In the genomic region with DNA sequence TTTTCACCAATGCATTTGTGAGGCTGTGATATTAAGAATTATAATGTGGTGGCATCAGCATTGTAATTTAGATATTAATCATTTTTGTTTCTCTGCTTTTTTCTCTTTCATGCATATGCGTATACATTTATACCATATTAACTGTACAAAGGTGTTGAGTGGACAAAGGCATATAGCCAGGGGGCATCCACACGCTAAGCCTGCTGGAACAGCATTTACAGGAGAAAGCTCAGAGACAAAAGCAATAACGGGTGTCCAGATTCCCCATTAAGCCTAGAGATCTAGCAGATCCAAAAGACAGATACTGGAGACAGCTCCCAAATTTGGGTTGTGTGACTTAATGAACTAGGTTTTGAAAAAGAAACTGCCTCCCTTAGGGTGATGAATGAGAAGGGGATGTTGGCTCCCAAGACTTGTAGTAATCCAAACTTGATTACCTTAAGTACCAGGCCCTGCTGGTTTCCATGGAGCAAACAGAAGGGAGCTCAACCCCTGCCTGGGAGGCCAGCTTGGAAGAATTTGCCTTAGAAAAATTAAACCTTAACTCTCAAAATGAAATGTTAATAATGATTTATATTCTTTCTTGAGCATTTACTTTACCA, we compare ENCODE assay signal across 21 cellular contexts.
DNase-seq lines count a peak whose midpoint lies in the region; ATAC-seq, FAIRE-seq and TF ChIP-seq lines count a peak whose summit lies in the region.
"Had no signal": no experiment of that assay in that cellular context is flagged by ENCODE, and none has a peak within 500 bp of the region (broad histone marks: within the 10 kb centered on the region; RNA-seq: fewer than 3 reads in every experiment).

No MANE protein-coding gene starts in this region.

- ATAC-seq in HG02885 (IDR thresholded peaks at IDR 0.05; ENCODE audit: poor library complexity, unreplicated experiment) (no peak), GM18520 (IDR thresholded peaks at IDR 0.05; ENCODE audit: unreplicated experiment) (no peak)

- intact Hi-C loops in Caco-2 (cut with micrococcal nuclease; ENCODE audit: unreplicated experiment): no loop called here

- no peak overlapping the region for H2AFZ ChIP-seq in H1 (ENCODE audit: low read length)

- BruUV-seq in Caco-2 (replicated peaks; lab: Mats Ljungman, UMichigan): no TSS peak

- no peak for TF ChIP-seq EP300 in H1 (IDR thresholded peaks at IDR 0.05; ENCODE audit: borderline replicate concordance in 1 of 2, low read depth in 2 of 2, low read length in 2 of 2)

- H3K27ac Mint-ChIP-seq in Caco-2 (ENCODE audit: unreplicated experiment): no peak overlapping the region
- H3K27ac Mint-ChIP-seq: CD4-positive, alpha-beta memory T cell had no signal

- no peak overlapping the region for H2BK20ac ChIP-seq in H1 (ENCODE audit: low read length)

- no peak overlapping the region for H2BK120ac ChIP-seq in H1 (replicated peaks; ENCODE audit: low read depth, low read length)

- no peaks in the 10 kb centered on the region for H3K36me3 ChIP-seq in H1 (ENCODE audit: control insufficient read depth in 2 of 4, insufficient read depth in 4 of 4, low read length in 3 of 4)
- H3K36me3 ChIP-seq in mesodermal cell (ENCODE audit: control insufficient read depth, insufficient read depth, low read length): no peaks in the 10 kb centered on the region
- H3K36me3 ChIP-seq in Caco-2 (ENCODE audit: control insufficient read depth, insufficient read depth, low read length): no peaks in the 10 kb centered on the region

- peaks cover 3% of the 10 kb centered on the region for H3K27me3 Mint-ChIP-seq in Caco-2 (ENCODE audit: insufficient read depth, unreplicated experiment)
- H3K27me3 Mint-ChIP-seq: CD4-positive, alpha-beta memory T cell had no signal

- H3K9me3 ChIP-seq in H1 (ENCODE audit: insufficient read depth in 2 of 2, low read depth in 1 of 2, low read length in 1 of 2) (no peaks in the 10 kb centered on the region), mesodermal cell (ENCODE audit: control insufficient read depth, low read length) (no peaks in the 10 kb centered on the region), Caco-2 (no peaks in the 10 kb centered on the region)

- no peak for TF ChIP-seq RAD21 in H1 (IDR thresholded peaks at IDR 0.05 in 1 of 2, conservative IDR thresholded peaks at IDR 0.05 in 1 of 2; ENCODE audit: low read depth in 2 of 2, low read length in 2 of 2)

- CTCF ChIA-PET in H1 (lab: Charles Lee; ENCODE audit: partially characterized antibody): interaction anchor here (0.8 to 1.4 kb wide), 2 partner anchors 10 to 20 kb away, joined by 3 to 4 read pairs; no protein-coding TSS in a partner anchor
- CTCF ChIA-PET in Caco-2 (lab: Charles Lee): no interaction called here

- no peak overlapping the region for H3K18ac ChIP-seq in H1 (ENCODE audit: extremely low read depth, low read length)

- H3K36me3 Mint-ChIP-seq in Caco-2 (ENCODE audit: insufficient read depth, unreplicated experiment): no peaks in the 10 kb centered on the region
- H3K36me3 Mint-ChIP-seq: CD4-positive, alpha-beta memory T cell had no signal

- no peak overlapping the region for H4K5ac ChIP-seq in H1 (ENCODE audit: insufficient read length, low read depth, low read length)

- no peak overlapping the region for H2AK5ac ChIP-seq in H1 (ENCODE audit: low read depth, low read length)

- no peak overlapping the region for H3K27ac ChIP-seq in H1 (ENCODE audit: low read depth, low read length)
- H3K27ac ChIP-seq in mesodermal cell (ENCODE audit: low read depth, low read length, severe bottlenecking): peak overlapping the region; percentile 44
- H3K27ac ChIP-seq: KMS-11 had no signal

- POLR2A ChIA-PET in H1 (lab: Charles Lee; ENCODE audit: partially characterized antibody) (no interaction called here), Caco-2 (lab: Charles Lee) (no interaction called here)

- H2BK12ac ChIP-seq in H1 (ENCODE audit: low read depth, low read length): no peak overlapping the region

- no peak overlapping the region for H3K4me3 Mint-ChIP-seq in Caco-2 (ENCODE audit: unreplicated experiment)
- H3K4me3 Mint-ChIP-seq: CD4-positive, alpha-beta memory T cell had no signal

- H3K23ac ChIP-seq in H1 (ENCODE audit: insufficient read length): no peak overlapping the region

- H3K4me1 Mint-ChIP-seq in Caco-2 (ENCODE audit: low read depth, unreplicated experiment): peaks cover 8% of the 10 kb centered on the region
- H3K4me1 Mint-ChIP-seq: CD4-positive, alpha-beta memory T cell had no signal

- DNase-seq in DMS114 treated with DMSO at 0.1 percent for 48 hours (lab: John Stamatoyannopoulos, UW; ENCODE audit: unreplicated experiment) (peak; percentile 80), NCI-H69 (lab: John Stamatoyannopoulos, UW) (peak; percentile 80), H1 (ENCODE audit: low read depth in 1 of 2, low spot score in 2 of 2) (peak in 1 of 2 experiments; percentile 13), NCI-H2029 treated with DMSO at 0.1 percent for 48 hours (lab: John Stamatoyannopoulos, UW) (no peak), Caco-2 (no peak)
- DNase-seq: Calu3; CD4-positive, alpha-beta memory T cell; DMS53; EL; GOT3; MV-4-11; NCI-H187; NCI-H345; NCI-H526; OCI-M1; SHP77 treated with DMSO at 0.1 percent for 48 hours had no signal

- no peaks in the 10 kb centered on the region for H4K20me1 ChIP-seq in H1 (replicated peaks in 1 of 2; ENCODE audit: control insufficient read depth in 1 of 2, insufficient read depth in 2 of 2, low read length in 2 of 2)

- H3K27me3 ChIP-seq in H1 (replicated peaks in 1 of 4; ENCODE audit: control insufficient read depth in 3 of 4, extremely low read depth in 1 of 4, insufficient read depth in 3 of 4, low read length in 3 of 4) (no peaks in the 10 kb centered on the region), Caco-2 (replicated peaks; ENCODE audit: control insufficient read depth, insufficient read depth, low read length) (no peaks in the 10 kb centered on the region)

- no peak for TF ChIP-seq POLR2A in H1 (IDR thresholded peaks at IDR 0.05; ENCODE audit: control extremely low read depth in 1 of 2, low read depth in 2 of 2, low read length in 2 of 2)

- no peak overlapping the region for H4K91ac ChIP-seq in H1 (replicated peaks; ENCODE audit: insufficient read length, low read length)

- no peak overlapping the region for H3K9ac ChIP-seq in H1 (replicated peaks in 1 of 4; ENCODE audit: extremely low read depth in 1 of 4, low read depth in 3 of 4, low read length in 3 of 4)
- H3K9ac ChIP-seq: KMS-11 had no signal

- FAIRE-seq in H1 (lab: Jason Lieb, UNC): peak; percentile 57
- FAIRE-seq: GM12891 had no signal

- H2BK15ac ChIP-seq in H1 (ENCODE audit: low read length): no peak overlapping the region

- no peak overlapping the region for H4K8ac ChIP-seq in H1 (ENCODE audit: extremely low read depth, insufficient read depth, low read length)

- no peak overlapping the region for H2BK5ac ChIP-seq in H1 (ENCODE audit: low read depth, low read length)

- TF ChIP-seq CTCF in H1 (IDR thresholded peaks at IDR 0.05; ENCODE audit: control extremely low read depth in 1 of 3, insufficient read depth in 1 of 3, low read depth in 1 of 3, low read length in 3 of 3): no peak
- no peak for TF ChIP-seq CTCF in Caco-2 (IDR thresholded peaks at IDR 0.05; ENCODE audit: insufficient read depth in 1 of 2, low read depth in 1 of 2, low read length in 1 of 2, severe bottlenecking in 1 of 2, unreplicated experiment in 1 of 2)

- H3K79me2 ChIP-seq in H1 (ENCODE audit: control insufficient read depth in 1 of 2, insufficient read depth in 2 of 2, low read length in 2 of 2): no peaks in the 10 kb centered on the region

- peaks cover 0 to 11% (median 5%) of the 10 kb centered on the region in 4 experiments; a peak in 4 of 7 replicates for H3K4me1 ChIP-seq in H1 (replicated peaks in 1 of 4; ENCODE audit: control insufficient read depth in 3 of 4, insufficient read depth in 4 of 4, low read length in 3 of 4)
- H3K4me1 ChIP-seq in mesodermal cell (ENCODE audit: control insufficient read depth, insufficient read depth, low read length, poor library complexity, severe bottlenecking): peaks cover 10% of the 10 kb centered on the region
- no peaks in the 10 kb centered on the region for H3K4me1 ChIP-seq in Caco-2

- H3K14ac ChIP-seq in H1 (ENCODE audit: insufficient read length): no peak overlapping the region

- H3K23me2 ChIP-seq in H1 (ENCODE audit: low read depth, low read length): no peaks in the 10 kb centered on the region

- no peak overlapping the region for H3K56ac ChIP-seq in H1 (replicated peaks; ENCODE audit: insufficient read length, low read depth, low read length)

- H3K9me3 Mint-ChIP-seq in Caco-2 (ENCODE audit: unreplicated experiment): no peaks in the 10 kb centered on the region

- H3K79me1 ChIP-seq in H1 (ENCODE audit: low read depth, low read length): no peaks in the 10 kb centered on the region

- H3K4me3 ChIP-seq in H1 (ENCODE audit: extremely low read depth in 1 of 4, insufficient read depth in 2 of 4, low read depth in 3 of 4, low read length in 4 of 4): no peak overlapping the region
- no peak overlapping the region for H3K4me3 ChIP-seq in mesodermal cell (ENCODE audit: extremely low read depth, insufficient read depth, low read length, poor library complexity, severe bottlenecking)
- H3K4me3 ChIP-seq in Caco-2 (ENCODE audit: low read depth, low read length): no peak overlapping the region

- 76% methylated on average over 3 of the region's 3 CpGs; no CpG with 5 or more reads in 1 of the 2 experiments for WGBS in H1 (ENCODE audit: extremely low coverage in 1 of 2, insufficient coverage in 1 of 2, insufficient read length in 1 of 2, insufficient replicate concordance in 2 of 2, low coverage in 1 of 2, low lambda C conversion rate in 2 of 2, missing lambda C conversion rate in 1 of 2), 2 experiments
- 64 to 83% methylated on average over 1 to 2 of the region's 3 CpGs for WGBS in mesodermal cell (ENCODE audit: insufficient coverage in 2 of 2), 2 experiments

- no peak overlapping the region for H3K4ac ChIP-seq in H1 (replicated peaks; ENCODE audit: insufficient read length, low read depth, low read length)

- no peak overlapping the region for H3K4me2 ChIP-seq in H1 (ENCODE audit: insufficient read depth in 1 of 2, low read depth in 2 of 2, low read length in 2 of 2)
- H3K4me2 ChIP-seq: KMS-11 had no signal

TF ChIP-seq in H1, 55 proteins besides CTCF, POLR2A, EP300 and RAD21:
- TF ChIP-seq SP1 (IDR thresholded peaks at IDR 0.05; ENCODE audit: low read depth, low read length): no peak
- TF ChIP-seq NANOG (IDR thresholded peaks at IDR 0.05; ENCODE audit: insufficient read depth, low read depth, low read length, poor library complexity, severe bottlenecking): peak; percentile 81

Comparison
In these comparisons a context has a peak if more than half of its experiments do, and no peak if none do; other contexts are left out.
1. DNase-seq: peak in DMS114 treated with DMSO at 0.1 percent for 48 hours (single experiment) and NCI-H69 (single experiment); none in NCI-H2029 treated with DMSO at 0.1 percent for 48 hours (single experiment) and Caco-2 (0 of 2).